Comparison of ENCODE assay signal across 9 cellular contexts in genomic region chr20:50523552-50524167, GRCh38. TPM values are rescaled to one million over a fixed set of nuclear protein-coding genes. Genes with fewer than 3 reads are reported as not detected.
DNase-seq lines count a peak whose midpoint lies in the region; ATAC-seq, FAIRE-seq and TF ChIP-seq lines count a peak whose summit lies in the region.
"Had no signal": no experiment of that assay in that cellular context is flagged by ENCODE, and none has a peak within 500 bp of the region (broad histone marks: within the 10 kb centered on the region; RNA-seq: fewer than 3 reads in every experiment).

No MANE protein-coding gene starts in this region.

- peak overlapping the region; percentile 17 to 77 (median 59) for H3K4me3 Mint-ChIP-seq in CD4-positive, CD25-positive, alpha-beta regulatory T cell

- H3K79me2 ChIP-seq in SU-DHL-6 (ENCODE audit: insufficient read depth, low read length) (peaks cover 38% of the 10 kb centered on the region), endothelial cell of umbilical vein (ENCODE audit: control insufficient read depth, insufficient read depth, low read length) (peaks cover 91% of the 10 kb centered on the region)

- no peaks in the 10 kb centered on the region for H3F3A ChIP-seq in SU-DHL-6 (ENCODE audit: insufficient read depth)

- no peaks in the 10 kb centered on the region for H3K36me3 Mint-ChIP-seq in CD4-positive, CD25-positive, alpha-beta regulatory T cell

- H3K9me1 ChIP-seq in endothelial cell of umbilical vein (replicated peaks; ENCODE audit: control insufficient read depth, extremely low read depth, insufficient read depth, low read length), result no peaks in the 10 kb centered on the region

- peak in 1 of 2 donors; percentile 40 for ATAC-seq in CD4-positive, CD25-positive, alpha-beta regulatory T cell (ENCODE audit: low read depth in 2 of 2)

- peaks cover 9% of the 10 kb centered on the region; the same call in 1 of the 2 replicates for H4K20me1 ChIP-seq in SU-DHL-6 (ENCODE audit: low read depth, low read length)
- H4K20me1 ChIP-seq in endothelial cell of umbilical vein (replicated peaks; ENCODE audit: control insufficient read depth, extremely low read depth, insufficient read depth, low read length), result no peaks in the 10 kb centered on the region

- no peak overlapping the region for H2AFZ ChIP-seq in SU-DHL-6 (ENCODE audit: low read depth, low read length, severe bottlenecking)
- no peak overlapping the region for H2AFZ ChIP-seq in endothelial cell of umbilical vein (ENCODE audit: low read depth, low read length)

- dilution Hi-C loops in endothelial cell of umbilical vein (cut with MboI; ENCODE audit: extremely low pct_ligation_motif_present, low sequenced_read_pairs), result no loop called here

- peaks cover 26 to 55% (median 47%) of the 10 kb centered on the region in 4 donors for H3K4me1 Mint-ChIP-seq in CD4-positive, CD25-positive, alpha-beta regulatory T cell

- TSS peak; percentile 48 for BruUV-seq in endothelial cell of umbilical vein (replicated peaks; lab: Mats Ljungman, UMichigan)

- no peaks in the 10 kb centered on the region for H3K9me3 Mint-ChIP-seq in CD4-positive, CD25-positive, alpha-beta regulatory T cell

- intact Hi-C loops in endothelial cell of umbilical vein (cut with micrococcal nuclease), result loop anchor here (1.0 kb wide), 1 partner anchor 10 kb away; no protein-coding TSS in a partner anchor

- peak; percentile 52 for FAIRE-seq in endothelial cell of umbilical vein (lab: Jason Lieb, UNC)

- H3K9me2 ChIP-seq in SU-DHL-6 (replicated peaks; ENCODE audit: insufficient read depth, low read length), result no peaks in the 10 kb centered on the region

- H3K4me2 ChIP-seq in SU-DHL-6 (ENCODE audit: low read depth, low read length, poor library complexity, severe bottlenecking) (peak overlapping the region; percentile 14), endothelial cell of umbilical vein (ENCODE audit: insufficient read depth, low read length) (peak overlapping the region; percentile 48)

- no peak for TF ChIP-seq CTCF in SU-DHL-6 (IDR thresholded peaks at IDR 0.05; ENCODE audit: insufficient read depth, low read length, poor library complexity, severe bottlenecking)
- no peak for TF ChIP-seq CTCF in endothelial cell of umbilical vein (IDR thresholded peaks at IDR 0.05; ENCODE audit: extremely low read depth in 1 of 2, insufficient read depth in 1 of 2, low read depth in 1 of 2, low read length in 2 of 2)
- TF ChIP-seq CTCF in coronary artery (IDR thresholded peaks at IDR 0.05), result no peak

- H3K27ac ChIP-seq in CD4-positive, CD25-positive, alpha-beta regulatory T cell (ENCODE audit: insufficient read depth, low read length, poor library complexity, severe bottlenecking), result peak overlapping the region; percentile 19
- H3K27ac ChIP-seq in SU-DHL-6 (ENCODE audit: low read depth, low read length), result no peak overlapping the region
- peak overlapping the region; percentile 23 for H3K27ac ChIP-seq in endothelial cell of umbilical vein (ENCODE audit: insufficient read depth, low read depth, low read length)
- H3K27ac ChIP-seq in coronary artery, result no peak overlapping the region

- CTCF ChIA-PET in endothelial cell of umbilical vein (lab: Charles Lee), result interaction anchor here (0.9 to 1.5 kb wide), 6 partner anchors 10 to 53 kb away, joined by 3 to 5 read pairs (median 3); no protein-coding TSS in a partner anchor

- no peak for DNase-seq in CD4-positive, CD25-positive, alpha-beta regulatory T cell
- DNase-seq in endothelial cell of umbilical vein (ENCODE audit: low read depth, low spot score), result peak; percentile 36
- no peak for DNase-seq in NCI-H146 (lab: John Stamatoyannopoulos, UW)
- no peak for DNase-seq in dedifferentiated amniotic fluid mesenchymal stem cell (ENCODE audit: extremely low spot score)
- DNase-seq in coronary artery (ENCODE audit: low spot score), result no peak
- DNase-seq: KG1, retina had no signal

- peaks cover 4% of the 10 kb centered on the region for H3K36me3 ChIP-seq in CD4-positive, CD25-positive, alpha-beta regulatory T cell (ENCODE audit: control insufficient read depth, insufficient read depth, low read length)
- H3K36me3 ChIP-seq in SU-DHL-6 (ENCODE audit: low read length), result no peaks in the 10 kb centered on the region
- no peaks in the 10 kb centered on the region for H3K36me3 ChIP-seq in endothelial cell of umbilical vein (ENCODE audit: control insufficient read depth in 2 of 2, extremely low read depth in 1 of 2, insufficient read depth in 2 of 2, low read length in 2 of 2)

- H3K9ac ChIP-seq in SU-DHL-6 (ENCODE audit: low read length) (no peak overlapping the region), endothelial cell of umbilical vein (replicated peaks; ENCODE audit: extremely low read depth, insufficient read depth, low read length) (no peak overlapping the region)

- peaks cover 79% of the 10 kb centered on the region for H3K4me1 ChIP-seq in CD4-positive, CD25-positive, alpha-beta regulatory T cell (ENCODE audit: control insufficient read depth, insufficient read depth, low read length, poor library complexity, severe bottlenecking)
- peaks cover 50% of the 10 kb centered on the region for H3K4me1 ChIP-seq in endothelial cell of umbilical vein (ENCODE audit: control insufficient read depth, extremely low read depth, insufficient read depth, low read length)

- no peaks in the 10 kb centered on the region for H3K27me3 Mint-ChIP-seq in CD4-positive, CD25-positive, alpha-beta regulatory T cell

- no peaks in the 10 kb centered on the region for H3K27me3 ChIP-seq in CD4-positive, CD25-positive, alpha-beta regulatory T cell (ENCODE audit: control insufficient read depth, insufficient read depth, low read length)
- no peaks in the 10 kb centered on the region for H3K27me3 ChIP-seq in SU-DHL-6 (ENCODE audit: low read length)
- no peaks in the 10 kb centered on the region for H3K27me3 ChIP-seq in endothelial cell of umbilical vein (ENCODE audit: control insufficient read depth in 2 of 2, insufficient read depth in 2 of 2, low read length in 2 of 2)

- no peaks in the 10 kb centered on the region for H3K9me3 ChIP-seq in CD4-positive, CD25-positive, alpha-beta regulatory T cell (ENCODE audit: control insufficient read depth in 2 of 2, low read length in 2 of 2)
- no peaks in the 10 kb centered on the region for H3K9me3 ChIP-seq in SU-DHL-6 (ENCODE audit: insufficient read depth, low read length)
- no peaks in the 10 kb centered on the region for H3K9me3 ChIP-seq in endothelial cell of umbilical vein (replicated peaks; ENCODE audit: control insufficient read depth, insufficient read depth, low read length)

- TF ChIP-seq POLR2A in endothelial cell of umbilical vein (IDR thresholded peaks at IDR 0.05; ENCODE audit: low read depth, low read length), result no peak

- H3K27ac Mint-ChIP-seq in CD4-positive, CD25-positive, alpha-beta regulatory T cell, result peak overlapping the region; percentile 15 to 47 (median 18)

- POLR2A ChIA-PET in endothelial cell of umbilical vein (lab: Charles Lee), result no interaction called here

- H3K4me3 ChIP-seq in CD4-positive, CD25-positive, alpha-beta regulatory T cell (ENCODE audit: low read depth, low read length), result peak overlapping the region; percentile 53
- H3K4me3 ChIP-seq in GM08714 (ENCODE audit: low read length) (peak overlapping the region; percentile 25; the same call in 1 of the 2 replicates), SU-DHL-6 (ENCODE audit: insufficient read depth, low read length, poor library complexity, severe bottlenecking) (no peak overlapping the region), endothelial cell of umbilical vein (replicated peaks in 1 of 3; ENCODE audit: insufficient read depth in 1 of 3, low read depth in 1 of 3, low read length in 3 of 3) (no peak overlapping the region), coronary artery (no peak overlapping the region)

TF ChIP-seq in endothelial cell of umbilical vein, 7 proteins besides CTCF, POLR2A, EP300 and RAD21:
- TF ChIP-seq FOS (IDR thresholded peaks at IDR 0.05; ENCODE audit: borderline replicate concordance, insufficient read depth, low read length) (no peak), MAX (IDR thresholded peaks at IDR 0.05; ENCODE audit: insufficient read depth, insufficient read length) (no peak), GATA2 (IDR thresholded peaks at IDR 0.05; ENCODE audit: insufficient read depth, insufficient read length, low read depth, low read length) (no peak), EZH2 (IDR thresholded peaks at IDR 0.05; ENCODE audit: borderline replicate concordance, low read depth, low read length, severe bottlenecking) (no peak), JUN (IDR thresholded peaks at IDR 0.05; ENCODE audit: borderline replicate concordance, insufficient read depth, insufficient read length, low read depth) (peak; percentile 27)
TF ChIP-seq in endothelial cell of umbilical vein: peak in this region for 1.

RNA-seq across cellular contexts. Expression of gene PTPN1, which starts 13.5 kb away (rescaled TPM):
- 76.3 TPM for total RNA-seq in CD4-positive, CD25-positive, alpha-beta regulatory T cell
- 10 to 100 TPM; 27.1 to 34.3 (median 30.3) TPM for polyA plus RNA-seq in CD4-positive, CD25-positive, alpha-beta regulatory T cell
- total RNA-seq in endothelial cell of umbilical vein, result 57.7 and 64.3 TPM in 2 replicates
- 38.9 and 41.1 TPM in 2 replicates for polyA plus RNA-seq in endothelial cell of umbilical vein
- polyA plus RNA-seq in endothelial cell of umbilical vein (2011; cell fraction: cytosol; rRNA removed), result 46.3 and 46.5 TPM in 2 replicates
- polyA plus RNA-seq in endothelial cell of umbilical vein (2011; cell fraction: nucleus; rRNA removed), result 67.9 and 82.7 TPM in 2 replicates
- polyA plus RNA-seq in endothelial cell of umbilical vein (2012), result 54.6 and 69.0 TPM in 2 replicates
- polyA minus RNA-seq in endothelial cell of umbilical vein, result 38.9 and 47.4 TPM in 2 replicates
- 14.3 TPM for polyA minus RNA-seq in endothelial cell of umbilical vein (2011; cell fraction: cytosol; rRNA and poly(A)+ RNA removed)
- polyA minus RNA-seq in endothelial cell of umbilical vein (2011; cell fraction: nucleus; rRNA and poly(A)+ RNA removed), result 40.9 and 46.0 TPM in 2 replicates

Comparison
In these comparisons a context has a peak if more than half of its experiments do, and no peak if none do; other contexts are left out.
1. H3K27ac ChIP-seq: peak in CD4-positive, CD25-positive, alpha-beta regulatory T cell (single experiment) and endothelial cell of umbilical vein (single experiment); none in SU-DHL-6 (single experiment) and coronary artery (0 of 2).
2. H3K4me3 ChIP-seq: peak in CD4-positive, CD25-positive, alpha-beta regulatory T cell (single experiment) and GM08714 (single experiment); none in SU-DHL-6 (single experiment), endothelial cell of umbilical vein (0 of 3) and coronary artery (single experiment).